ENCODE assay signal across 2 cellular contexts in genomic region chr13:62387642-62388041, GRCh38.
TF ChIP-seq lines count a peak whose summit lies in the region.

No MANE protein-coding gene starts in this region.

TF ChIP-seq in SK-N-SH, 30 proteins besides CTCF, POLR2A, EP300 and RAD21 (continued from another document):
- TF ChIP-seq USF1 (IDR thresholded peaks at IDR 0.05; ENCODE audit: borderline replicate concordance, low read depth), result no peak
- no peak for TF ChIP-seq FOSL2 (IDR thresholded peaks at IDR 0.05; ENCODE audit: borderline replicate concordance, low read depth)
- TF ChIP-seq CHD2 (IDR thresholded peaks at IDR 0.05; ENCODE audit: low read length, partially characterized antibody), result no peak
- no peak for TF ChIP-seq ELF1 (IDR thresholded peaks at IDR 0.05)
TF ChIP-seq in SK-N-SH: peak in this region for 0.

TF ChIP-seq in SK-N-SH treated with all-trans-retinoic acid at 6 μM for 48 hours, 23 proteins besides CTCF, POLR2A, EP300 and RAD21 (continued from another document):
- TF ChIP-seq CSRNP3 (CRISPR knock-in tag; IDR thresholded peaks at IDR 0.05), result no peak
- TF ChIP-seq ARNTL (CRISPR knock-in tag; IDR thresholded peaks at IDR 0.05; ENCODE audit: borderline replicate concordance, low read depth), result no peak
- no peak for TF ChIP-seq ESRRG (CRISPR knock-in tag; IDR thresholded peaks at IDR 0.05)
- no peak for TF ChIP-seq CSDC2 (CRISPR knock-in tag; IDR thresholded peaks at IDR 0.05)
TF ChIP-seq in SK-N-SH treated with all-trans-retinoic acid at 6 μM for 48 hours: peak in this region for 0.
